In genomic region chr20:49599746-49600113, GRCh38 we compare ENCODE assay signal across 19 cellular contexts. TPM values are rescaled to one million over a fixed set of nuclear protein-coding genes. Genes with fewer than 3 reads are reported as not detected.
"Had no signal": no experiment of that assay in that cellular context is flagged by ENCODE, and none has a peak within 500 bp of the region (broad histone marks: within the 10 kb centered on the region; RNA-seq: fewer than 3 reads in every experiment).

No MANE protein-coding gene starts in this region.

- H3K27me3 Mint-ChIP-seq: activated B cell treated with CpG ODN at 0.5 μM for 24 hours; progenitor cell of endocrine pancreas; stimulated activated naive CD8-positive, alpha-beta T cell treated with anti-CD3 and anti-CD28 coated beads, Interleukin-15, amount 100 ng/mL, for 72 hours had no signal

- H3K4me3 Mint-ChIP-seq: activated B cell treated with CpG ODN at 0.5 μM for 24 hours; memory B cell; naive thymus-derived CD4-positive, alpha-beta T cell; stimulated activated naive CD8-positive, alpha-beta T cell treated with anti-CD3 and anti-CD28 coated beads, Interleukin-15, amount 100 ng/mL, for 72 hours had no signal

- H3K27me3 ChIP-seq: right atrium auricular region, upper lobe of left lung had no signal

- H3K9me3 Mint-ChIP-seq: activated B cell treated with CpG ODN at 0.5 μM for 24 hours; memory B cell; stimulated activated naive CD8-positive, alpha-beta T cell treated with anti-CD3 and anti-CD28 coated beads, Interleukin-15, amount 100 ng/mL, for 72 hours had no signal

- DNase-seq: activated B cell treated with CpG ODN at 0.5 μM for 24 hours; activated CD8-positive, alpha-beta memory T cell treated with anti-CD3 and anti-CD28 coated beads, Interleukin-2, amount 50 U/mL, for 4 hours; activated T-cell treated with anti-CD3 and anti-CD28 coated beads, Interleukin-2, amount 50 U/mL, for 48 hours; aorta; cerebellar nuclear complex; effector CD8-positive, alpha-beta T cell; glutamatergic neuron; kidney glomerular epithelial cell; left ventricle myocardium superior; mucosa of descending colon; naive thymus-derived CD4-positive, alpha-beta T cell; occipital lobe; stimulated activated CD4-positive, alpha-beta T cell treated with anti-CD3 and anti-CD28 coated beads, Interleukin-4, amount 100 ng/mL, for 4 hours; stimulated activated CD8-positive, alpha-beta memory T cell treated with anti-CD3 and anti-CD28 coated beads, Interleukin-4, amount 100 ng/mL, for 48 hours; stimulated activated naive CD8-positive, alpha-beta T cell treated with anti-CD3 and anti-CD28 coated beads, Interleukin-15, amount 100 ng/mL, for 72 hours; upper lobe of left lung had no signal

- H3K36me3 ChIP-seq: right atrium auricular region, upper lobe of left lung had no signal

- H3K9me3 ChIP-seq: mucosa of descending colon, right atrium auricular region, upper lobe of left lung had no signal

- H3K36me3 Mint-ChIP-seq: memory B cell had no signal

- H3K27ac Mint-ChIP-seq: activated B cell treated with CpG ODN at 0.5 μM for 24 hours; memory B cell; progenitor cell of endocrine pancreas; stimulated activated naive CD8-positive, alpha-beta T cell treated with anti-CD3 and anti-CD28 coated beads, Interleukin-15, amount 100 ng/mL, for 72 hours had no signal

- H3K4me3 ChIP-seq: mucosa of descending colon, right atrium auricular region, upper lobe of left lung had no signal

- ATAC-seq: left ventricle myocardium superior; mucosa of descending colon; naive thymus-derived CD4-positive, alpha-beta T cell; stimulated activated naive CD8-positive, alpha-beta T cell treated with anti-CD3 and anti-CD28 coated beads, Interleukin-15, amount 100 ng/mL, for 72 hours had no signal

- H3K27ac ChIP-seq: right atrium auricular region, upper lobe of left lung had no signal

RNA-seq across cellular contexts. Expression of gene PTGIS, which starts 31.8 kb away (rescaled TPM):
- total RNA-seq: activated B cell treated with CpG ODN at 0.5 μM for 24 hours had no signal
- polyA plus RNA-seq: naive thymus-derived CD4-positive, alpha-beta T cell had no signal
